ENCODE assay signal across 9 cellular contexts in genomic region chr10:72242675-72243074, GRCh38. TPM values are rescaled to one million over a fixed set of nuclear protein-coding genes. Genes with fewer than 3 reads are reported as not detected.
DNase-seq lines count a peak whose midpoint lies in the region; ATAC-seq, FAIRE-seq and TF ChIP-seq lines count a peak whose summit lies in the region.
"Had no signal": no experiment of that assay in that cellular context is flagged by ENCODE, and none has a peak within 500 bp of the region (broad histone marks: within the 10 kb centered on the region; RNA-seq: fewer than 3 reads in every experiment).

No MANE protein-coding gene starts in this region.

- 100% methylated on average over 2 of the region's 4 CpGs for WGBS in K562 (ENCODE audit: insufficient coverage, low coverage, missing lambda C conversion rate)

- H3K9me1 ChIP-seq in K562 (ENCODE audit: control insufficient read depth, insufficient read depth, low read length), result no peaks in the 10 kb centered on the region

- H3K4me2 ChIP-seq in K562 (ENCODE audit: insufficient read depth, low read length), result no peak overlapping the region

- no peak for TF ChIP-seq POLR2A in K562 (conservative IDR thresholded peaks at IDR 0.05)

- DNase-seq in T-helper 1 cell (no peak), K562 (ENCODE audit: extremely low read depth in 1 of 4, low spot score in 3 of 4) (no peak), left lung (peak in 1 of 2 donors; percentile 71), substantia nigra (lab: John Stamatoyannopoulos, UW) (peak in 23 of 49 donors; percentile 17 to 63 (median 46))
- DNase-seq: activated effector memory CD4-positive, alpha-beta T cell treated with Interleukin-2 at 50 U/mL for 16 hours had no signal

- in situ Hi-C loops in K562 (cut with MboI), result no loop called here

- H3K27me3 ChIP-seq in K562 (ENCODE audit: control insufficient read depth in 2 of 2, insufficient read depth in 2 of 2, low read length in 2 of 2) (no peaks in the 10 kb centered on the region), left lung (no peaks in the 10 kb centered on the region)

- H3K27me3 Mint-ChIP-seq in T-helper 1 cell treated with Interleukin-12 subunit alpha and Interleukin-12 subunit beta and Interleukin-4 antibody, amounts not matched to agents 30 μg/mL and 1 μg/mL, for 36 hours (ENCODE audit: low read depth), result no peaks in the 10 kb centered on the region

- H3K4me1 ChIP-seq in K562 (replicated peaks in 1 of 2; ENCODE audit: control insufficient read depth in 2 of 2, insufficient read depth in 2 of 2, low read length in 2 of 2) (peaks cover 20 to 32% of the 10 kb centered on the region in 2 experiments), left lung (peaks cover 46 to 68% of the 10 kb centered on the region in 2 donors)

- peak overlapping the region in 1 of 2 experiments; percentile 31; a peak in 1 of 4 replicates for H3K9ac ChIP-seq in K562 (ENCODE audit: insufficient read depth in 1 of 2, low read depth in 2 of 2, low read length in 2 of 2)

- ATAC-seq in K562, result no peak
- ATAC-seq in left lung, result peak; percentile 56
- ATAC-seq in GM18858 (IDR thresholded peaks at IDR 0.05; ENCODE audit: unreplicated experiment), result no peak
- ATAC-seq in GM19397 (IDR thresholded peaks at IDR 0.05; ENCODE audit: unreplicated experiment), result no peak
- no peak for ATAC-seq in HG02981 (IDR thresholded peaks at IDR 0.05; ENCODE audit: unreplicated experiment)

- intact Hi-C loops in K562 (cut with micrococcal nuclease), result no loop called here
- intact Hi-C loops in left lung (cut with DNase I), result no loop called here

- TF ChIP-seq RAD21 in K562 (CRISPR knock-in tag; conservative IDR thresholded peaks at IDR 0.05 in 1 of 2, IDR thresholded peaks at IDR 0.05 in 1 of 2), result no peak

- POLR2A ChIA-PET in K562 (lab: Yijun Ruan, JAX), result interaction anchor here (1.6 to 1.7 kb wide), 2 partner anchors 8 to 33 kb away, joined by 3 to 6 read pairs; no protein-coding TSS in a partner anchor

- no peak for FAIRE-seq in K562 (lab: Jason Lieb, UNC)

- H3K36me3 ChIP-seq in K562 (ENCODE audit: control insufficient read depth, insufficient read depth, low read length) (no peaks in the 10 kb centered on the region; the same call in 2 of the 3 replicates), left lung (peaks cover 0 to 8% of the 10 kb centered on the region in 2 donors)

- no TSS peak for BruUV-seq in K562 (replicated peaks; lab: Mats Ljungman, UMichigan)

- no peaks in the 10 kb centered on the region for H4K20me1 ChIP-seq in K562 (replicated peaks; ENCODE audit: control insufficient read depth, insufficient read depth, low read length)

- peak overlapping the region; percentile 28 for H3K27ac Mint-ChIP-seq in T-helper 1 cell treated with Interleukin-12 subunit alpha and Interleukin-12 subunit beta and Interleukin-4 antibody, amounts not matched to agents 30 μg/mL and 1 μg/mL, for 36 hours

- no peaks in the 10 kb centered on the region for H3K9me3 ChIP-seq in K562 (replicated peaks; ENCODE audit: control insufficient read depth, insufficient read depth, low read depth, low read length)
- no peaks in the 10 kb centered on the region for H3K9me3 ChIP-seq in left lung

- TF ChIP-seq EP300 in K562 (IDR thresholded peaks at IDR 0.05; ENCODE audit: low read length), result no peak

- H3K27ac ChIP-seq in K562 (ENCODE audit: extremely low read depth, low read depth, low read length), result no peak overlapping the region
- peak overlapping the region; percentile 60 to 61 for H3K27ac ChIP-seq in left lung
- peak overlapping the region; percentile 19 for H3K27ac ChIP-seq in substantia nigra (ENCODE audit: low read depth, low read length, poor library complexity, severe bottlenecking)

- H2AFZ ChIP-seq in K562 (ENCODE audit: low read depth, low read length), result no peak overlapping the region

- H3K36me3 Mint-ChIP-seq in T-helper 1 cell treated with Interleukin-12 subunit alpha and Interleukin-12 subunit beta and Interleukin-4 antibody, amounts not matched to agents 30 μg/mL and 1 μg/mL, for 36 hours (ENCODE audit: low read depth), result peaks cover 4% of the 10 kb centered on the region

- H3K4me3 Mint-ChIP-seq in T-helper 1 cell treated with Interleukin-12 subunit alpha and Interleukin-12 subunit beta and Interleukin-4 antibody, amounts not matched to agents 30 μg/mL and 1 μg/mL, for 36 hours, result peak overlapping the region; percentile 9

- H3K4me1 Mint-ChIP-seq in T-helper 1 cell treated with Interleukin-12 subunit alpha and Interleukin-12 subunit beta and Interleukin-4 antibody, amounts not matched to agents 30 μg/mL and 1 μg/mL, for 36 hours (ENCODE audit: low read depth), result peaks cover 52% of the 10 kb centered on the region

- H3K9me3 Mint-ChIP-seq in T-helper 1 cell treated with Interleukin-12 subunit alpha and Interleukin-12 subunit beta and Interleukin-4 antibody, amounts not matched to agents 30 μg/mL and 1 μg/mL, for 36 hours, result no peaks in the 10 kb centered on the region

- H3K4me3 ChIP-seq in K562, result no peak overlapping the region
- no peak overlapping the region for H3K4me3 ChIP-seq in left lung

- CTCF ChIA-PET in K562 (lab: Yijun Ruan, JAX; ENCODE audit: low intra/inter-chr PET ratio), result no interaction called here

- TF ChIP-seq CTCF in K562 (IDR thresholded peaks at IDR 0.05 in 2 of 3, conservative IDR thresholded peaks at IDR 0.05 in 1 of 3; ENCODE audit: insufficient read depth in 2 of 3, low read depth in 1 of 3, low read length in 3 of 3) (no peak), left lung (IDR thresholded peaks at IDR 0.05) (no peak)

- no peaks in the 10 kb centered on the region for H3K79me2 ChIP-seq in K562 (ENCODE audit: control insufficient read depth, insufficient read depth, low read length)

TF ChIP-seq in K562, 482 proteins besides CTCF, POLR2A, EP300 and RAD21 (continues in another document):
- no peak for TF ChIP-seq IFI16 (CRISPR knock-in tag; IDR thresholded peaks at IDR 0.05)

RNA-seq across cellular contexts. Expression of gene ASCC1, which starts 26.6 kb away (rescaled TPM):
- total RNA-seq in K562 (2011; cell fraction: chromatin; rRNA removed; ENCODE audit: low replicate concordance), result 49.7 and 77.0 TPM in 2 replicates
- total RNA-seq in K562 (2011; cell fraction: nucleolus; rRNA removed), result 28.7 and 34.9 TPM in 2 replicates
- 43.5 and 57.0 TPM in 2 replicates for total RNA-seq in K562 (2011; cell fraction: nucleoplasm; rRNA removed)
- total RNA-seq in K562 (2014; rRNA removed) (27.6 and 31.7 TPM in 2 replicates), K562 (2014; rRNA removed; fragmentation: Illumina TruSeq; extraction: Trizol) (52.8 and 62.6 TPM in 2 replicates), K562 (2015; rRNA removed; fragmentation: Illumina TruSeq; extraction: Trizol) (33.3 and 38.2 TPM in 2 replicates), K562 (2021) (45.7 and 48.4 TPM in 2 replicates), left lung (10 to 100 TPM; 27.0 to 29.8 TPM)
- polyA plus RNA-seq in K562 (2011; rRNA removed) (53.2 and 64.1 TPM in 2 replicates), K562 (2014; fragmentation: Illumina TruSeq; extraction: Trizol) (54.4 and 70.0 TPM in 2 replicates), K562 (2014; fragmentation: Nextera tagmentation; extraction: Ambion mirVana) (10 to 100 TPM; 50.8 to 73.3 TPM), K562 (2014; rRNA removed) (42.7 and 55.5 TPM in 2 replicates)
- 20.9 and 37.8 TPM in 2 replicates for polyA plus RNA-seq in K562 (2011; cell fraction: cytosol; rRNA removed)
- polyA plus RNA-seq in K562 (2011; cell fraction: nucleus; rRNA removed), result 13.5 and 19.8 TPM in 2 replicates
- polyA plus RNA-seq in K562 (2012), result 39.1 and 50.0 TPM in 2 replicates
- polyA minus RNA-seq in K562 (2011; rRNA and poly(A)+ RNA removed), result 90.3 and 97.7 TPM in 2 replicates
- 35.1 and 39.2 TPM in 2 replicates for polyA minus RNA-seq in K562 (2011; cell fraction: cytosol; rRNA and poly(A)+ RNA removed)
- 13.6 and 33.1 TPM in 2 replicates for polyA minus RNA-seq in K562 (2011; cell fraction: nucleus; rRNA and poly(A)+ RNA removed)

RNA-seq across cellular contexts. Expression of gene ANAPC16, which starts 26.9 kb away (rescaled TPM):
- total RNA-seq in K562 (2011; cell fraction: chromatin; rRNA removed; ENCODE audit: low replicate concordance), result 13.7 and 30.0 TPM in 2 replicates
- 13.7 and 15.7 TPM in 2 replicates for total RNA-seq in K562 (2011; cell fraction: nucleolus; rRNA removed)
- total RNA-seq in K562 (2011; cell fraction: nucleoplasm; rRNA removed), result 30.3 and 57.6 TPM in 2 replicates
- total RNA-seq in K562 (2014; rRNA removed) (42.6 and 55.8 TPM in 2 replicates), K562 (2014; rRNA removed; fragmentation: Illumina TruSeq; extraction: Trizol) (108 and 111 TPM in 2 replicates), K562 (2015; rRNA removed; fragmentation: Illumina TruSeq; extraction: Trizol) (79.7 and 87.7 TPM in 2 replicates), K562 (2021) (72.5 and 72.7 TPM in 2 replicates), left lung (10 to 100 TPM; 86.0 to 97.0 TPM)
- polyA plus RNA-seq in K562 (2011; rRNA removed) (162 and 168 TPM in 2 replicates), K562 (2014; fragmentation: Illumina TruSeq; extraction: Trizol) (74.2 and 85.3 TPM in 2 replicates), K562 (2014; fragmentation: Nextera tagmentation; extraction: Ambion mirVana) (100 to 1,000 TPM; 184 to 208 TPM), K562 (2014; rRNA removed) (112 and 134 TPM in 2 replicates)
- polyA plus RNA-seq in K562 (2011; cell fraction: cytosol; rRNA removed), result 47.9 and 96.2 TPM in 2 replicates
- 27.0 and 46.2 TPM in 2 replicates for polyA plus RNA-seq in K562 (2011; cell fraction: nucleus; rRNA removed)
- 85.3 and 238 TPM in 2 replicates for polyA plus RNA-seq in K562 (2012)
- 41.3 and 52.4 TPM in 2 replicates for polyA minus RNA-seq in K562 (2011; rRNA and poly(A)+ RNA removed)
- polyA minus RNA-seq in K562 (2011; cell fraction: cytosol; rRNA and poly(A)+ RNA removed), result 13.9 and 15.1 TPM in 2 replicates
- 3.2 and 10.0 TPM in 2 replicates for polyA minus RNA-seq in K562 (2011; cell fraction: nucleus; rRNA and poly(A)+ RNA removed)

RNA-seq across cellular contexts. Expression of gene DDIT4, which starts 31.0 kb away (rescaled TPM):
- total RNA-seq in K562 (2011; cell fraction: chromatin; rRNA removed; ENCODE audit: low replicate concordance), result 185 and 371 TPM in 2 replicates
- 455 and 610 TPM in 2 replicates for total RNA-seq in K562 (2011; cell fraction: nucleolus; rRNA removed)
- total RNA-seq in K562 (2011; cell fraction: nucleoplasm; rRNA removed), result 314 and 392 TPM in 2 replicates
- total RNA-seq in K562 (2014; rRNA removed), result 593 and 675 TPM in 2 replicates
- 159 and 200 TPM in 2 replicates for total RNA-seq in K562 (2014; rRNA removed; fragmentation: Illumina TruSeq; extraction: Trizol)
- 13.2 and 14.7 TPM in 2 replicates for total RNA-seq in K562 (2015; rRNA removed; fragmentation: Illumina TruSeq; extraction: Trizol)
- total RNA-seq in K562 (2021), result 453 and 674 TPM in 2 replicates
- 228 and 529 TPM in 2 replicates for polyA plus RNA-seq in K562 (2011; rRNA removed)
- 345 and 451 TPM in 2 replicates for polyA plus RNA-seq in K562 (2011; cell fraction: cytosol; rRNA removed)
- 384 and 450 TPM in 2 replicates for polyA plus RNA-seq in K562 (2011; cell fraction: nucleus; rRNA removed)
- 184 and 695 TPM in 2 replicates for polyA plus RNA-seq in K562 (2012)
- polyA plus RNA-seq in K562 (2014; fragmentation: Illumina TruSeq; extraction: Trizol), result 107 and 370 TPM in 2 replicates
- polyA plus RNA-seq in K562 (2014; fragmentation: Nextera tagmentation; extraction: Ambion mirVana), result 10 to 100 TPM in 1 of 2 experiments, 1 to 10 TPM in 1; 8.2 to 12.3 TPM
- polyA plus RNA-seq in K562 (2014; rRNA removed), result 362 and 564 TPM in 2 replicates
- polyA minus RNA-seq in K562 (2011; rRNA and poly(A)+ RNA removed), result 156 and 267 TPM in 2 replicates
- polyA minus RNA-seq in K562 (2011; cell fraction: cytosol; rRNA and poly(A)+ RNA removed), result 180 and 395 TPM in 2 replicates
- 272 and 555 TPM in 2 replicates for polyA minus RNA-seq in K562 (2011; cell fraction: nucleus; rRNA and poly(A)+ RNA removed)
- 10 to 100 TPM; 40.7 to 73.8 TPM for total RNA-seq in left lung
